16 cellular contexts compared by ENCODE assay signal in the genomic region with DNA sequence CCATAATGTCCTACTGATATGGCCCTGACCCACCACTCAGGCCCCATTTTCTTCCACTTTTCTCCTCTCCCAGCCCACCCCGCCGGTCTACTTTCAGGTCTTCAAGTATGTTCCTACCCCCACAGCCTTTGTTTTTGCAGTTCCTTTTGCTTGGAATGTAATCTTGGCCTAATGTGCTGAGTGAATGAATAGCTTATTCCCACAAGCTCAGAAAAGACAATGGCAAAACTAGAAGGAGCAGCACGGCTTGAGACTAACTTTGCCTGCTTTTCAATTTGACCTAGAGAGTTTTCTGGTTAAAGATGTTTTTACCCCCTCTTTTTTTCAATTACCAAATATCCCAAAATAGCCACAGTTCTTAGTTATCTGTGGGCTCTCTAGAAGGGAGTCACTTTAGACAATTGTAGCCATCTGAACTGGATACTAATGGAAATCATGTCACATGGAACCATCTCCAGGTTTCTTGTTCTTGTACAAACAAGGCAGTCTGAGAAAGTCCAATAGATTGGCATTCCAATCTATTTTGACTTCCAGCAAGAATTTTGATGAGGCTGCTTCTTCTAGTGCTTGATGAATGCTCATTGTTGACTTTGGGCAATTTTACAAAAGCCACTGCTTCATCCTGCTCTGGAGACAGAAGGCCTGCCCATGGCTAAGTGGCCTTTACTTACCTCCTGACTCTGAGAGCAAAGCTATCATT. TPM values are rescaled to one million over a fixed set of nuclear protein-coding genes. Genes with fewer than 3 reads are reported as not detected.
"Had no signal": no experiment of that assay in that cellular context is flagged by ENCODE, and none has a peak within 500 bp of the region (broad histone marks: within the 10 kb centered on the region; RNA-seq: fewer than 3 reads in every experiment).

No MANE protein-coding gene starts in this region.

- DNase-seq: activated CD4-positive, alpha-beta T cell treated with anti-CD3 and anti-CD28 coated beads, Interleukin-2, amount 50 U/mL, for 4 hours; activated CD4-positive, CD25-positive, alpha-beta regulatory T cell treated with anti-CD3 and anti-CD28 coated beads, Interleukin-2, amount 50 U/mL, for 72 hours; activated gamma-delta T cell treated with Interleukin-2 at 50 U/mL for 16 hours; adrenal gland; body of pancreas; erythroblast; heart right ventricle; immature natural killer cell; natural killer cell; right cardiac atrium; stimulated activated CD4-positive, alpha-beta T cell treated with anti-CD3 and anti-CD28 coated beads, Interleukin-4, amount 100 ng/mL, for 4 hours had no signal

- H3K4me3 Mint-ChIP-seq: activated T-helper 1 cell treated with anti-CD3 and anti-CD28 coated beads, Interleukin-12 subunit alpha, Interleukin-12 subunit beta, Interleukin-2, Interleukin-4 antibody, amounts not matched to agents 30 ng/mL and 10 ng/mL and 1 ng/mL, durations not matched to agents 14 hours and 24 hours and 36 hours; immature natural killer cell; memory B cell; natural killer cell; stimulated activated memory B cell treated with anti-CD40 and anti-IgM and Interleukin-4, amounts not matched to agents 10 μg/mL and 1 μg/mL and 100 μg/mL, for 72 hours had no signal

- H3K27ac Mint-ChIP-seq: activated naive CD4-positive, alpha-beta T cell treated with anti-CD3 and anti-CD28 coated beads, Interleukin-2, amount 50 U/mL, for 72 hours; activated T-helper 1 cell treated with anti-CD3 and anti-CD28 coated beads, Interleukin-12 subunit alpha, Interleukin-12 subunit beta, Interleukin-2, Interleukin-4 antibody, amounts not matched to agents 30 ng/mL and 10 ng/mL and 1 ng/mL, durations not matched to agents 14 hours and 24 hours and 36 hours; immature natural killer cell; memory B cell; natural killer cell; progenitor cell of endocrine pancreas; stimulated activated memory B cell treated with anti-CD40 and anti-IgM and Interleukin-4, amounts not matched to agents 10 μg/mL and 1 μg/mL and 100 μg/mL, for 72 hours had no signal

- H3K4me1 Mint-ChIP-seq: immature natural killer cell; memory B cell; natural killer cell; stimulated activated memory B cell treated with anti-CD40 and anti-IgM and Interleukin-4, amounts not matched to agents 10 μg/mL and 1 μg/mL and 100 μg/mL, for 72 hours had no signal

- H3K9me3 ChIP-seq: adrenal gland, body of pancreas had no signal

- H3K36me3 Mint-ChIP-seq: activated naive CD4-positive, alpha-beta T cell treated with anti-CD3 and anti-CD28 coated beads, Interleukin-2, amount 50 U/mL, for 72 hours; immature natural killer cell; memory B cell; natural killer cell; stimulated activated memory B cell treated with anti-CD40 and anti-IgM and Interleukin-4, amounts not matched to agents 10 μg/mL and 1 μg/mL and 100 μg/mL, for 72 hours had no signal

- ATAC-seq: activated naive CD4-positive, alpha-beta T cell treated with anti-CD3 and anti-CD28 coated beads, Interleukin-2, amount 50 U/mL, for 72 hours; body of pancreas; heart right ventricle; natural killer cell; right cardiac atrium; stimulated activated memory B cell treated with anti-CD40 and anti-IgM and Interleukin-4, amounts not matched to agents 10 μg/mL and 1 μg/mL and 100 μg/mL, for 72 hours had no signal

- H3K27me3 Mint-ChIP-seq: memory B cell; progenitor cell of endocrine pancreas; stimulated activated memory B cell treated with anti-CD40 and anti-IgM and Interleukin-4, amounts not matched to agents 10 μg/mL and 1 μg/mL and 100 μg/mL, for 72 hours had no signal

- H3K4me3 ChIP-seq: adrenal gland, body of pancreas, heart right ventricle had no signal

RNA-seq across cellular contexts. Expression of gene LMCD1, which starts 16.3 kb away (rescaled TPM):
- total RNA-seq: natural killer cell had no signal
